ENCODE assay signal across 18 cellular contexts in the genomic region with DNA sequence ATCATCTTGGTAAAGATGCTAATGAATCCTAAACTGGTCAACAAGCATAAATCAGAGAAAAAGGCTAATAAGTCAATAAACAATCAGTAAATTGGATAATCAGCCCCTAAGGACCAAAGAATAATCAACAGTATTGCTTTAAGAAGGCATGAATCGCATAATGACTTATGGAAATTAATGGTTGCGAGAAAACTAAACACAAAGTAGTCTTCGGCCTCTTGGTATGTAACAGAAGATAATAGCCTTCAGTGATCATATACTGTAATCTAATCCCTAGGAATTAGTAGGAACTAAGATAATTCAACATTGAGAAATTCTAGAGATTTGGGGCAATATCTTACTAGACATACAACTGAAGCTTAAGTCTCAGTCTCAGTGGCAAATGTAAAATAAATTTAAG.
DNase-seq lines count a peak whose midpoint lies in the region; ATAC-seq lines count a peak whose summit lies in the region.
"Had no signal": no experiment of that assay in that cellular context is flagged by ENCODE, and none has a peak within 500 bp of the region (broad histone marks: within the 10 kb centered on the region; RNA-seq: fewer than 3 reads in every experiment).

No MANE protein-coding gene starts in this region.

- CTCF ChIA-PET in activated naive CD4-positive, alpha-beta T cell treated with anti-CD3 and anti-CD28 coated beads, Interleukin-2, amount 10 ng/mL, durations not matched to agents 7 days and 5 days (lab: Charles Lee): no interaction called here

- no peak for DNase-seq in activated naive CD4-positive, alpha-beta T cell treated with anti-CD3 and anti-CD28 coated beads, Interleukin-2, amount 10 ng/mL, durations not matched to agents 7 days and 5 days
- DNase-seq in activated naive CD4-positive, alpha-beta T cell treated with Interleukin-2 at 50 U/mL for 16 hours: no peak
- no peak for DNase-seq in activated naive CD4-positive, alpha-beta T cell treated with anti-CD3 and anti-CD28 coated beads, Interleukin-2, amount 50 U/mL, for 72 hours (ENCODE audit: low spot score in 2 of 2)
- no peak for DNase-seq in stimulated activated effector memory CD8-positive, alpha-beta T cell treated with anti-CD3 and anti-CD28 coated beads, Interleukin-12 subunit alpha, Interleukin-12 subunit beta, amount 100 ng/mL, for 72 hours (ENCODE audit: low spot score in 2 of 2)
- DNase-seq in G401 (ENCODE audit: low spot score) (no peak), left ventricle myocardium superior (no peak), DMS153 (lab: John Stamatoyannopoulos, UW) (no peak)
- DNase-seq: GM23248, kidney glomerular epithelial cell, NCI-H1048, NCI-H2081, NCI-H345, NCI-H82, SHP77 had no signal

- H3K36me3 Mint-ChIP-seq in activated naive CD4-positive, alpha-beta T cell treated with anti-CD3 and anti-CD28 coated beads, Interleukin-2, amount 10 ng/mL, durations not matched to agents 7 days and 5 days: peaks cover 62% of the 10 kb centered on the region
- peaks cover 21 to 22% of the 10 kb centered on the region in 2 donors for H3K36me3 Mint-ChIP-seq in activated naive CD4-positive, alpha-beta T cell treated with anti-CD3 and anti-CD28 coated beads, Interleukin-2, amount 50 U/mL, for 72 hours
- peaks cover 79% of the 10 kb centered on the region for H3K36me3 Mint-ChIP-seq in stimulated activated effector memory CD8-positive, alpha-beta T cell treated with anti-CD3 and anti-CD28 coated beads, Interleukin-12 subunit alpha, Interleukin-12 subunit beta, amount 100 ng/mL, for 72 hours
- H3K36me3 Mint-ChIP-seq: stimulated activated memory B cell treated with anti-CD40 and anti-IgM and Interleukin-4, amounts not matched to agents 10 μg/mL and 1 μg/mL and 100 μg/mL, for 72 hours had no signal

- peak overlapping the region; percentile 43 for H3K4me3 Mint-ChIP-seq in activated naive CD4-positive, alpha-beta T cell treated with anti-CD3 and anti-CD28 coated beads, Interleukin-2, amount 10 ng/mL, durations not matched to agents 7 days and 5 days
- peak overlapping the region; percentile 31 for H3K4me3 Mint-ChIP-seq in stimulated activated effector memory CD8-positive, alpha-beta T cell treated with anti-CD3 and anti-CD28 coated beads, Interleukin-12 subunit alpha, Interleukin-12 subunit beta, amount 100 ng/mL, for 72 hours
- H3K4me3 Mint-ChIP-seq: dendritic cell treated with granulocyte-macrophage colony-stimulating factor and Interleukin-4, amounts not matched to agents 40 ng/mL and 50 ng/mL, for 4 days; stimulated activated memory B cell treated with anti-CD40 and anti-IgM and Interleukin-4, amounts not matched to agents 10 μg/mL and 1 μg/mL and 100 μg/mL, for 72 hours had no signal

- no peaks in the 10 kb centered on the region for H3K27me3 Mint-ChIP-seq in activated naive CD4-positive, alpha-beta T cell treated with anti-CD3 and anti-CD28 coated beads, Interleukin-2, amount 10 ng/mL, durations not matched to agents 7 days and 5 days
- H3K27me3 Mint-ChIP-seq: dendritic cell treated with granulocyte-macrophage colony-stimulating factor and Interleukin-4, amounts not matched to agents 40 ng/mL and 50 ng/mL, for 4 days had no signal

- H3K27ac ChIP-seq in KOPT-K1 (ENCODE audit: low read depth, low read length, poor library complexity, severe bottlenecking): peak overlapping the region; percentile 100
- H3K27ac ChIP-seq: cardiac muscle cell, GM23248 had no signal

- H3K4me1 Mint-ChIP-seq in activated naive CD4-positive, alpha-beta T cell treated with anti-CD3 and anti-CD28 coated beads, Interleukin-2, amount 10 ng/mL, durations not matched to agents 7 days and 5 days: peaks cover 96% of the 10 kb centered on the region
- H3K4me1 Mint-ChIP-seq in stimulated activated effector memory CD8-positive, alpha-beta T cell treated with anti-CD3 and anti-CD28 coated beads, Interleukin-12 subunit alpha, Interleukin-12 subunit beta, amount 100 ng/mL, for 72 hours: peaks cover 84% of the 10 kb centered on the region

- intact Hi-C loops in left ventricle myocardium superior (cut with micrococcal nuclease): no loop called here

- peaks cover 31% of the 10 kb centered on the region for H3K36me3 ChIP-seq in KOPT-K1 (ENCODE audit: insufficient read depth, low read length)
- H3K36me3 ChIP-seq: cardiac muscle cell had no signal

- H3K27ac Mint-ChIP-seq in activated naive CD4-positive, alpha-beta T cell treated with anti-CD3 and anti-CD28 coated beads, Interleukin-2, amount 10 ng/mL, durations not matched to agents 7 days and 5 days: peak overlapping the region; percentile 98
- H3K27ac Mint-ChIP-seq in activated naive CD4-positive, alpha-beta T cell treated with anti-CD3 and anti-CD28 coated beads, Interleukin-2, amount 50 U/mL, for 72 hours: peak overlapping the region; percentile 83 to 97
- H3K27ac Mint-ChIP-seq in stimulated activated effector memory CD8-positive, alpha-beta T cell treated with anti-CD3 and anti-CD28 coated beads, Interleukin-12 subunit alpha, Interleukin-12 subunit beta, amount 100 ng/mL, for 72 hours: peak overlapping the region; percentile 71
- H3K27ac Mint-ChIP-seq: dendritic cell treated with granulocyte-macrophage colony-stimulating factor and Interleukin-4, amounts not matched to agents 40 ng/mL and 50 ng/mL, for 4 days; stimulated activated memory B cell treated with anti-CD40 and anti-IgM and Interleukin-4, amounts not matched to agents 10 μg/mL and 1 μg/mL and 100 μg/mL, for 72 hours had no signal

- in situ Hi-C loops in G401 (cut with HindIII; ENCODE audit: low sequenced_read_pairs): no loop called here

- no peaks in the 10 kb centered on the region for H3K9me3 Mint-ChIP-seq in activated naive CD4-positive, alpha-beta T cell treated with anti-CD3 and anti-CD28 coated beads, Interleukin-2, amount 10 ng/mL, durations not matched to agents 7 days and 5 days
- no peaks in the 10 kb centered on the region for H3K9me3 Mint-ChIP-seq in activated naive CD4-positive, alpha-beta T cell treated with anti-CD3 and anti-CD28 coated beads, Interleukin-2, amount 50 U/mL, for 72 hours
- H3K9me3 Mint-ChIP-seq in stimulated activated effector memory CD8-positive, alpha-beta T cell treated with anti-CD3 and anti-CD28 coated beads, Interleukin-12 subunit alpha, Interleukin-12 subunit beta, amount 100 ng/mL, for 72 hours: no peaks in the 10 kb centered on the region
- H3K9me3 Mint-ChIP-seq: dendritic cell treated with granulocyte-macrophage colony-stimulating factor and Interleukin-4, amounts not matched to agents 40 ng/mL and 50 ng/mL, for 4 days; stimulated activated memory B cell treated with anti-CD40 and anti-IgM and Interleukin-4, amounts not matched to agents 10 μg/mL and 1 μg/mL and 100 μg/mL, for 72 hours had no signal

- ATAC-seq in activated naive CD4-positive, alpha-beta T cell treated with anti-CD3 and anti-CD28 coated beads, Interleukin-2, amount 50 U/mL, for 72 hours: no peak
- ATAC-seq in stimulated activated effector memory CD8-positive, alpha-beta T cell treated with anti-CD3 and anti-CD28 coated beads, Interleukin-12 subunit alpha, Interleukin-12 subunit beta, amount 100 ng/mL, for 72 hours: no peak
- no peak for ATAC-seq in left ventricle myocardium superior

- no peaks in the 10 kb centered on the region for H3K9me3 ChIP-seq in KOPT-K1 (ENCODE audit: insufficient read depth, low read length, poor library complexity, severe bottlenecking)
